Comparison of ENCODE assay signal across 8 cellular contexts in the genomic region with DNA sequence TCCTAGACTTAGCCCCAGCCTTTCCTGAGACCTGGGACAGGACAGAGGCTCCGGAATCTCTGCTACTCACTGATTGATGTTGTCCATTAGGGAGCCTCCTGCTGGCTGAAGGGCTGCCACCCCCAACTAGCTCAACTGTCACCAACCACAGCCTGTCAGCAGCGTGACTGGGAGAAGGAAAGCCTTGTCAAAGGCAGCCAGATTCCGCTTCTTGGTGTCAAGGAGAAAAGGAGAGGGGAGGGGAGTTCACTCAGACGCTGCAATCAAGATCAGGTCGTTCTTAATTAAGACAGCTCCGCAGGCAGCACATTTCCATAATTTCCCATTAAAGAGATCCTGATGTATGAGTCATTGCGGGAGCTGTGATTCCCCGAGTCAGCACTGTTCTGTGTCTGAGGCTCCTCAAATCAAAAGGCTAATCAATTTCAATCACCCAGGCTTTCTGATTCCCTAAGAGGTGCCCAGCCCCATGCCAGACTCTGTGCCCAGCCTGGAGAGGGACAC.
A peak's percentile ranks its signal among the peaks of the same experiment; 100 is the strongest.
DNase-seq lines count a peak whose midpoint lies in the region; ATAC-seq and TF ChIP-seq lines count a peak whose summit lies in the region.

No MANE protein-coding gene starts in this region.

- no peak overlapping the region for H3K18ac ChIP-seq in trophoblast cell (ENCODE audit: low read length)

- peak; percentile 72 for TF ChIP-seq CTCF in Panc1 (IDR thresholded peaks at IDR 0.05)
- no peak for TF ChIP-seq CTCF in type B pancreatic cell (conservative IDR thresholded peaks at IDR 0.05)

- no peaks in the 10 kb centered on the region for H3K79me1 ChIP-seq in trophoblast cell (ENCODE audit: low read length)

- BruUV-seq in Panc1 (replicated peaks; lab: Mats Ljungman, UMichigan): no TSS peak

- H3K9ac ChIP-seq in trophoblast cell (ENCODE audit: low read length): no peak overlapping the region

- no peaks in the 10 kb centered on the region for H3K79me2 ChIP-seq in trophoblast cell (ENCODE audit: control insufficient read depth, insufficient read depth, low read length, poor library complexity)

- no peak overlapping the region for H3K4ac ChIP-seq in trophoblast cell (ENCODE audit: low read depth, low read length)

- no peak overlapping the region for H3K14ac ChIP-seq in trophoblast cell (ENCODE audit: low read length)

- CTCF ChIA-PET in Panc1 (lab: Charles Lee): interaction anchor here (0.8 to 1.9 kb wide), 5 partner anchors 11 to 239 kb away, joined by 3 to 20 read pairs (median 6); no protein-coding TSS in a partner anchor

- H4K8ac ChIP-seq in trophoblast cell (ENCODE audit: low read depth, low read length): no peak overlapping the region

- no peak overlapping the region for H2BK5ac ChIP-seq in trophoblast cell (ENCODE audit: low read depth, low read length, poor library complexity)

- peaks cover 9% of the 10 kb centered on the region for H3K4me1 Mint-ChIP-seq in type B pancreatic cell (ENCODE audit: unreplicated experiment)

- H3K9me3 ChIP-seq in Panc1 (ENCODE audit: control insufficient read depth, insufficient read depth, low read depth, low read length) (no peaks in the 10 kb centered on the region), trophoblast cell (ENCODE audit: insufficient read depth, low read depth, low read length) (no peaks in the 10 kb centered on the region)

- H2AK5ac ChIP-seq in trophoblast cell (ENCODE audit: low read length): no peak overlapping the region

- H3K4me3 ChIP-seq in Panc1 (ENCODE audit: low read depth in 2 of 2, low read length in 2 of 2) (peak overlapping the region in 1 of 2 experiments; percentile 15; a peak in 2 of 4 replicates), trophoblast cell (ENCODE audit: low read depth, low read length) (no peak overlapping the region)

- H3K27me3 Mint-ChIP-seq in type B pancreatic cell: peaks cover 31% of the 10 kb centered on the region

- no peak overlapping the region for H3K4me2 ChIP-seq in trophoblast cell (ENCODE audit: low read length)

- H3K36me3 ChIP-seq in Panc1 (ENCODE audit: control insufficient read depth, insufficient read depth, low read length): no peaks in the 10 kb centered on the region
- no peaks in the 10 kb centered on the region for H3K36me3 ChIP-seq in trophoblast cell (ENCODE audit: control insufficient read depth in 1 of 2, insufficient read depth in 2 of 2, low read length in 2 of 2)

- no peak overlapping the region for H2BK12ac ChIP-seq in trophoblast cell (ENCODE audit: low read length)

- no peak overlapping the region for H4K91ac ChIP-seq in trophoblast cell (ENCODE audit: low read depth, low read length)

- in situ Hi-C loops in Panc1 (cut with HindIII; ENCODE audit: low pct_unique_long_range_greater_than_20kb, low sequenced_read_pairs): no loop called here

- peak overlapping the region; percentile 36 for H3K27ac ChIP-seq in Panc1 (ENCODE audit: low read length)
- H3K27ac ChIP-seq in trophoblast cell (ENCODE audit: low read depth, low read length): no peak overlapping the region

- no peak overlapping the region for H3K23ac ChIP-seq in trophoblast cell (ENCODE audit: low read length)

- no CpG with 5 or more reads among the region's 8 CpGs for WGBS in trophoblast cell (ENCODE audit: extremely low coverage, insufficient coverage, insufficient read length)

- H2BK120ac ChIP-seq in trophoblast cell (ENCODE audit: insufficient read depth, low read length, poor library complexity): no peak overlapping the region

- H3K4me3 Mint-ChIP-seq in type B pancreatic cell: no peak overlapping the region

- no peak overlapping the region for H4K12ac ChIP-seq in trophoblast cell (ENCODE audit: low read depth, low read length)

- H3K27ac Mint-ChIP-seq in type B pancreatic cell: no peak overlapping the region

- DNase-seq in GM03348 (ENCODE audit: low spot score): peak; percentile 44
- no peak for DNase-seq in Panc1 (ENCODE audit: low read depth, low spot score)
- peak; percentile 34 for DNase-seq in globus pallidus (ENCODE audit: low spot score)
- peak; percentile 19 to 39 for DNase-seq in trophoblast cell
- no peak for DNase-seq in activated CD4-positive, alpha-beta T cell treated with anti-CD3 and anti-CD28 coated beads for 1 hour
- DNase-seq in type B pancreatic cell (ENCODE audit: extremely low spot score, unreplicated experiment): no peak
- DNase-seq in T1000 (lab: John Stamatoyannopoulos, UW): no peak
- DNase-seq in dedifferentiated amniotic fluid mesenchymal stem cell (ENCODE audit: extremely low spot score): no peak

- intact Hi-C loops in Panc1 (cut with micrococcal nuclease; ENCODE audit: unreplicated experiment): no loop called here

- no peak overlapping the region for H2AFZ ChIP-seq in trophoblast cell (ENCODE audit: insufficient read depth, low read length, poor library complexity)

- no peaks in the 10 kb centered on the region for H3K36me3 Mint-ChIP-seq in type B pancreatic cell

- peak; percentile 98 for ATAC-seq in Panc1

- H3K4me1 ChIP-seq in Panc1 (ENCODE audit: control insufficient read depth, insufficient read depth, low read length) (peaks cover 12% of the 10 kb centered on the region), trophoblast cell (ENCODE audit: control insufficient read depth in 1 of 2, insufficient read depth in 2 of 2, low read length in 2 of 2) (no peaks in the 10 kb centered on the region)

- H3K27me3 ChIP-seq in Panc1 (ENCODE audit: control insufficient read depth, insufficient read depth, low read length) (no peaks in the 10 kb centered on the region), trophoblast cell (ENCODE audit: insufficient read depth, low read length) (no peaks in the 10 kb centered on the region)

- POLR2A ChIA-PET in Panc1 (lab: Charles Lee): interaction anchor here (0.6 kb wide), 1 partner anchor 81 kb away, joined by 3 read pairs; no protein-coding TSS in a partner anchor

- H3K9me3 Mint-ChIP-seq in type B pancreatic cell: no peaks in the 10 kb centered on the region

Comparison
In these comparisons a context has a peak if more than half of its experiments do, and no peak if none do; other contexts are left out.
1. DNase-seq: peak in GM03348 (single experiment), globus pallidus (single experiment) and trophoblast cell (2 of 2); none in Panc1 (single experiment), activated CD4-positive, alpha-beta T cell treated with anti-CD3 and anti-CD28 coated beads for 1 hour (single experiment), type B pancreatic cell (single experiment), T1000 (single experiment) and dedifferentiated amniotic fluid mesenchymal stem cell (single experiment).